In the genomic region with DNA sequence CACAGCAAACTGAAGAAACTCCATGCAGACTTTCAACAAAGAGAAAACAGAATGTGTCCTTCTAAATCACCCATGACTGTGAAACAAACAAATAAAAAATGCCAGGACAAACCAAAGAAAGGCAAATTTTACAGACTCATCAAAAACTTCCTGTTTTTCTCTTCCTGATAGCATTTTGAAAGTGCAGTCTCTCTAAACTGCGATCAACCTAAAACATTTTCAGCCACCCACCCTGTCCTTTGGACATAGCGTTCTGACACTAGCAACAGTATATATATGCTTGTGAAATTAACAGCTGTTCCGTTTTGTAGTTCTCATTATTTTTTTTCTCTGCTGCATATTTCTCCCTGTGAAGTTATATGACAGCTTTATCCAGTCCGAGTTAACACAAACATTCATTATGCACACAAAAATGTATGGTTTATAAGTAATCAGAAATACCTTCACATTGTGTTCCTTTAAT, we compare ENCODE assay signal across 1 cellular context.
TF ChIP-seq lines count a peak whose summit lies in the region.

No MANE protein-coding gene starts in this region.

TF ChIP-seq in K562, 482 proteins besides CTCF, POLR2A, EP300 and RAD21 (continued from another document):
- TF ChIP-seq ZBTB17 (CRISPR knock-in tag; IDR thresholded peaks at IDR 0.05) (no peak), ZNF316 (IDR thresholded peaks at IDR 0.05) (peak; percentile 69), MAFF (IDR thresholded peaks at IDR 0.05; ENCODE audit: low read length) (peak; percentile 28; the same call in 1 of the 2 replicates)
